9 cellular contexts compared by ENCODE assay signal in the genomic region with DNA sequence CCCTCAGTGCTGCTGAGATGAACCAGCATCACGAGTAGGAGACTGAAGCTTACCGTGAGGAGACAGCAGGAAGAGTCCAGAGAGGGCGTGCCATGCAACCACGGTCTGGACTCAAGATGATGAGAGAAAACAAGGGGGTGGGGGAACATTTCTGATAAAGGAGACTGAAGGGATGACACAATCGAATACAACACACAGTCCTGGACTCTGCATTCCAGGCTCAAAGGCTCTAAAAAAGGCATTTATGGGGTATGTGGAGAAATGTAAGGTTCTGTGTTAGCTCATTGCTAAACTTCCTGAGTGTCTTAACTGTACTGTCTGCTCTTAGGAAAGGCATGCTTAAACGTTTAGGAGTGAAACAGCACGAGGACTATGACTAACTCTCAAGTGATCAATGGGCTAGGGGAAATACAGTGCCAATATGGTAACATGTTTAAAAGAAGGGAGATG. TPM values are rescaled to one million over a fixed set of nuclear protein-coding genes. Genes with fewer than 3 reads are reported as not detected.
DNase-seq lines count a peak whose midpoint lies in the region; ATAC-seq and TF ChIP-seq lines count a peak whose summit lies in the region.
"Had no signal": no experiment of that assay in that cellular context is flagged by ENCODE, and none has a peak within 500 bp of the region (broad histone marks: within the 10 kb centered on the region; RNA-seq: fewer than 3 reads in every experiment).

No MANE protein-coding gene starts in this region.

- peak overlapping the region; percentile 67; the same call in 1 of the 2 replicates for H3K14ac ChIP-seq in IMR-90 (replicated peaks; ENCODE audit: low read depth, low read length)

- peaks cover 23% of the 10 kb centered on the region for H4K20me1 ChIP-seq in IMR-90 (ENCODE audit: insufficient read depth, low read length)

- no peak overlapping the region for H3K56ac ChIP-seq in IMR-90 (ENCODE audit: extremely low read depth, insufficient read depth, low read length)

- H3K27ac Mint-ChIP-seq in naive thymus-derived CD4-positive, alpha-beta T cell = peak overlapping the region; percentile 6 to 86 (median 56)

- H3K9me1 ChIP-seq in IMR-90 (ENCODE audit: insufficient read depth, low read length) = peaks cover 13% of the 10 kb centered on the region

- H3K27me3 Mint-ChIP-seq in naive thymus-derived CD4-positive, alpha-beta T cell = no peaks in the 10 kb centered on the region

- H3K18ac ChIP-seq in IMR-90 (ENCODE audit: low read depth, low read length) = no peak overlapping the region; the same call in 1 of the 2 replicates

- H3K4me1 ChIP-seq in IMR-90 (ENCODE audit: control insufficient read depth, insufficient read depth, low read length) = peaks cover 16% of the 10 kb centered on the region
- no peaks in the 10 kb centered on the region for H3K4me1 ChIP-seq in breast epithelium
- peaks cover 0 to 8% of the 10 kb centered on the region in 2 donors for H3K4me1 ChIP-seq in naive thymus-derived CD4-positive, alpha-beta T cell (ENCODE audit: control insufficient read depth in 2 of 2, insufficient read depth in 2 of 2, low read length in 2 of 2)

- peak overlapping the region; percentile 64; the same call in 1 of the 2 replicates for H3K23ac ChIP-seq in IMR-90 (ENCODE audit: low read depth, low read length)

- ATAC-seq in IMR-90 (ENCODE audit: low read depth) = peak; percentile 88
- peak; percentile 73 for ATAC-seq in naive thymus-derived CD4-positive, alpha-beta T cell
- no peak for ATAC-seq in GM18867 (IDR thresholded peaks at IDR 0.05; ENCODE audit: unreplicated experiment)
- no peak for ATAC-seq in left lobe of liver
- no peak for ATAC-seq in GM21360 (IDR thresholded peaks at IDR 0.05; ENCODE audit: unreplicated experiment)

- DNase-seq in AG10803 (ENCODE audit: low read depth) (peak; percentile 91), IMR-90 (peak; percentile 87), breast epithelium (ENCODE audit: low spot score in 2 of 2) (no peak), left lobe of liver (ENCODE audit: low spot score) (no peak)
- DNase-seq in naive thymus-derived CD4-positive, alpha-beta T cell = no peak
- no peak for DNase-seq in stimulated activated CD4-positive, alpha-beta T cell treated with anti-CD3 and anti-CD28 coated beads, Interleukin-4, amount 100 ng/mL, for 1 hour
- DNase-seq: NCI-H1694 had no signal

- H3K9me3 Mint-ChIP-seq in naive thymus-derived CD4-positive, alpha-beta T cell = peaks cover 0 to 3% (median 0%) of the 10 kb centered on the region in 11 donors

- H2AK5ac ChIP-seq in IMR-90 (ENCODE audit: low read depth, low read length) = peak overlapping the region; percentile 10; the same call in 1 of the 2 replicates

- peak overlapping the region in 3 of 10 donors; percentile 25 to 57 (median 56) for H3K4me3 Mint-ChIP-seq in naive thymus-derived CD4-positive, alpha-beta T cell

- no peak overlapping the region; the same call in 1 of the 2 replicates for H2BK120ac ChIP-seq in IMR-90 (ENCODE audit: low read depth, low read length)

- H3K27ac ChIP-seq in IMR-90 (ENCODE audit: insufficient read depth, low read length) (peak overlapping the region; percentile 64; the same call in 1 of the 2 replicates), breast epithelium (peak overlapping the region; percentile 29 to 75)
- H3K27ac ChIP-seq in naive thymus-derived CD4-positive, alpha-beta T cell (ENCODE audit: low read depth, low read length) = no peak overlapping the region

- 20% methylated on average over 1 of the region's 7 CpGs; no CpG with 5 or more reads in 1 of the 2 experiments for WGBS in IMR-90 (ENCODE audit: extremely low coverage in 2 of 2, insufficient read length in 1 of 2), 2 experiments

- no peaks in the 10 kb centered on the region for H3K9me3 ChIP-seq in IMR-90 (ENCODE audit: control insufficient read depth, insufficient read depth, low read length)
- no peaks in the 10 kb centered on the region for H3K9me3 ChIP-seq in breast epithelium
- no peaks in the 10 kb centered on the region for H3K9me3 ChIP-seq in naive thymus-derived CD4-positive, alpha-beta T cell (ENCODE audit: control insufficient read depth in 2 of 3, low read length in 3 of 3)

- no peak overlapping the region for H4K5ac ChIP-seq in IMR-90 (ENCODE audit: low read depth, low read length)

- H2BK20ac ChIP-seq in IMR-90 (ENCODE audit: low read depth, low read length) = no peak overlapping the region

- H2AFZ ChIP-seq in IMR-90 (replicated peaks; ENCODE audit: low read length, poor library complexity) = no peak overlapping the region

- H3K79me1 ChIP-seq in IMR-90 (ENCODE audit: low read depth in 1 of 2, low read length in 2 of 2) = peaks cover 6 to 58% of the 10 kb centered on the region in 2 experiments; a peak in 3 of 4 replicates

- no peak overlapping the region for H4K91ac ChIP-seq in IMR-90 (ENCODE audit: insufficient read depth, low read depth, low read length)

- H3K27me3 ChIP-seq in IMR-90 (ENCODE audit: control insufficient read depth, insufficient read depth, low read length) (no peaks in the 10 kb centered on the region), breast epithelium (peaks cover 0 to 30% of the 10 kb centered on the region in 2 donors)
- no peaks in the 10 kb centered on the region for H3K27me3 ChIP-seq in naive thymus-derived CD4-positive, alpha-beta T cell (ENCODE audit: control insufficient read depth in 2 of 2, insufficient read depth in 2 of 2, low read length in 2 of 2)

- 0 out of 2 replicates have a peak, but pooled peaks cover 2% of the 10 kb centered on the region for H3K36me3 ChIP-seq in IMR-90 (ENCODE audit: control insufficient read depth, insufficient read depth, low read length)
- no peaks in the 10 kb centered on the region for H3K36me3 ChIP-seq in breast epithelium
- no peaks in the 10 kb centered on the region for H3K36me3 ChIP-seq in naive thymus-derived CD4-positive, alpha-beta T cell (ENCODE audit: control insufficient read depth in 2 of 3, insufficient read depth in 3 of 3, low read length in 3 of 3)

- no peak for TF ChIP-seq RAD21 in IMR-90 (IDR thresholded peaks at IDR 0.05; ENCODE audit: low read length)

- TF ChIP-seq CTCF in AG10803 (conservative IDR thresholded peaks at IDR 0.05; ENCODE audit: low read length) (peak; percentile 12; the same call in 1 of the 2 replicates), IMR-90 (conservative IDR thresholded peaks at IDR 0.05; ENCODE audit: low read depth, low read length) (no peak), breast epithelium (IDR thresholded peaks at IDR 0.05) (no peak)

- dilution Hi-C loops in IMR-90 (cut with HindIII; ENCODE audit: low sequenced_read_pairs, unreplicated experiment) = no loop called here

- peak overlapping the region; percentile 27 for H2BK5ac ChIP-seq in IMR-90 (ENCODE audit: low read depth, low read length, poor library complexity, severe bottlenecking)

- no peak overlapping the region for H2BK15ac ChIP-seq in IMR-90 (ENCODE audit: low read depth, low read length)

- peak overlapping the region; percentile 28 to 52; a peak in 1 of 4 replicates for H4K8ac ChIP-seq in IMR-90 (ENCODE audit: low read depth in 2 of 2, low read length in 2 of 2)

- POLR2A ChIA-PET in IMR-90 (lab: Charles Lee; ENCODE audit: unreplicated experiment) = interaction anchor here (0.8 kb wide), 1 partner anchor 68 kb away, joined by 5 read pairs; a partner anchor contains a TSS
- POLR2A ChIA-PET in naive thymus-derived CD4-positive, alpha-beta T cell (lab: Charles Lee) = interaction anchor here (1.2 kb wide), 1 partner anchor 14 kb away, joined by 4 read pairs; no protein-coding TSS in a partner anchor

- H3K36me3 Mint-ChIP-seq in naive thymus-derived CD4-positive, alpha-beta T cell = peaks cover 0 to 8% (median 0%) of the 10 kb centered on the region in 5 donors

- H3K4me3 ChIP-seq in AG10803 (ENCODE audit: low read length) = no peak overlapping the region
- no peak overlapping the region for H3K4me3 ChIP-seq in IMR-90 (ENCODE audit: insufficient read depth, low read depth, low read length)
- no peak overlapping the region for H3K4me3 ChIP-seq in breast epithelium
- H3K4me3 ChIP-seq in naive thymus-derived CD4-positive, alpha-beta T cell (ENCODE audit: low read length) = no peak overlapping the region

- peak overlapping the region; percentile 80 for H3K4ac ChIP-seq in IMR-90 (ENCODE audit: low read depth, low read length)

- intact Hi-C loops in IMR-90 (cut with micrococcal nuclease) = loop anchor here (1.0 kb wide), 1 partner anchor 21 kb away; a partner anchor contains a TSS
- intact Hi-C loops in breast epithelium (cut with DNase I; ENCODE audit: low total_unique reads) = no loop called here
- intact Hi-C loops in naive thymus-derived CD4-positive, alpha-beta T cell (cut with micrococcal nuclease) = no loop called here

- H2AK9ac ChIP-seq in IMR-90 (replicated peaks; ENCODE audit: low read depth, low read length, poor library complexity) = no peak overlapping the region

- H3K4me2 ChIP-seq in IMR-90 (ENCODE audit: low read depth, low read length) = peak overlapping the region; percentile 55

- CTCF ChIA-PET in IMR-90 (lab: Yijun Ruan, JAX) = no interaction called here
- CTCF ChIA-PET in naive thymus-derived CD4-positive, alpha-beta T cell (lab: Charles Lee) = no interaction called here

- TF ChIP-seq POLR2A in IMR-90 (IDR thresholded peaks at IDR 0.05; ENCODE audit: low read depth, low read length) = no peak
- TF ChIP-seq POLR2A in breast epithelium (IDR thresholded peaks at IDR 0.05) = no peak

- in situ Hi-C loops in IMR-90 (cut with MboI; ENCODE audit: low sequenced_read_pairs) = no loop called here

- H3K4me1 Mint-ChIP-seq in naive thymus-derived CD4-positive, alpha-beta T cell = peaks cover 18 to 58% (median 41%) of the 10 kb centered on the region in 7 donors

- peak overlapping the region; percentile 1; the same call in 1 of the 2 replicates for H3K9ac ChIP-seq in IMR-90 (ENCODE audit: low read depth, low read length)

- no TSS peak for BruUV-seq in IMR-90 (replicated peaks; lab: Mats Ljungman, UMichigan)

TF ChIP-seq in IMR-90, 13 proteins besides CTCF, POLR2A, EP300 and RAD21 (continues in another document):
- TF ChIP-seq FOS (IDR thresholded peaks at IDR 0.05; ENCODE audit: low read depth, low read length) = peak; percentile 32; the same call in 1 of the 2 replicates

RNA-seq across cellular contexts. Expression of a gene that starts 20.6 kb away (rescaled TPM):
- total RNA-seq in IMR-90 (2012; rRNA removed) (31.9 and 33.3 TPM in 2 replicates), breast epithelium (10 to 100 TPM; 43.7 to 66.2 (median 50.8) TPM), left lobe of liver (58.4 TPM)
- polyA plus RNA-seq in IMR-90 (2012; rRNA removed) = 50.2 and 61.9 TPM in 2 replicates
- polyA plus RNA-seq in IMR-90 (2012; cell fraction: cytosol; rRNA removed) = 39.9 and 45.4 TPM in 2 replicates
- 55.8 and 105 TPM in 2 replicates for polyA plus RNA-seq in IMR-90 (2012; cell fraction: nucleus; rRNA removed; ENCODE audit: low replicate concordance)
- 100 to 1,000 TPM in 2 of 5 experiments, 10 to 100 TPM in 3; 50.6 to 120 (median 61.6) TPM for total RNA-seq in naive thymus-derived CD4-positive, alpha-beta T cell
- polyA plus RNA-seq in naive thymus-derived CD4-positive, alpha-beta T cell = 10 to 100 TPM; 20.0 to 47.2 TPM

RNA-seq across cellular contexts. Expression of a gene that starts 57.2 kb away (rescaled TPM):
- 8.4 and 10.8 TPM in 2 replicates for total RNA-seq in IMR-90 (2012; rRNA removed)
- 9.7 and 10.1 TPM in 2 replicates for polyA plus RNA-seq in IMR-90 (2012; rRNA removed)
- 6.1 and 12.5 TPM in 2 replicates for polyA plus RNA-seq in IMR-90 (2012; cell fraction: cytosol; rRNA removed)
- 12.6 and 20.9 TPM in 2 replicates for polyA plus RNA-seq in IMR-90 (2012; cell fraction: nucleus; rRNA removed; ENCODE audit: low replicate concordance)
- total RNA-seq in breast epithelium = 10 to 100 TPM; 56.3 to 58.3 (median 57.8) TPM
- total RNA-seq in naive thymus-derived CD4-positive, alpha-beta T cell = 100 to 1,000 TPM in 3 of 5 experiments, 10 to 100 TPM in 2; 72.7 to 155 (median 103) TPM
- polyA plus RNA-seq in naive thymus-derived CD4-positive, alpha-beta T cell = 10 to 100 TPM; 12.1 to 22.5 TPM
- 13.9 TPM for total RNA-seq in left lobe of liver

Comparison
In these comparisons a context has a peak if more than half of its experiments do, and no peak if none do; other contexts are left out.
1. DNase-seq: peak in AG10803 (single experiment) and IMR-90 (single experiment); none in breast epithelium (0 of 2), naive thymus-derived CD4-positive, alpha-beta T cell (0 of 9), stimulated activated CD4-positive, alpha-beta T cell treated with anti-CD3 and anti-CD28 coated beads, Interleukin-4, amount 100 ng/mL, for 1 hour (single experiment) and left lobe of liver (single experiment).
2. ATAC-seq: peak in IMR-90 (single experiment) and naive thymus-derived CD4-positive, alpha-beta T cell (single experiment); none in GM18867 (single experiment), left lobe of liver (single experiment) and GM21360 (single experiment).